ENCODE assay signal across 8 cellular contexts in the genomic region with DNA sequence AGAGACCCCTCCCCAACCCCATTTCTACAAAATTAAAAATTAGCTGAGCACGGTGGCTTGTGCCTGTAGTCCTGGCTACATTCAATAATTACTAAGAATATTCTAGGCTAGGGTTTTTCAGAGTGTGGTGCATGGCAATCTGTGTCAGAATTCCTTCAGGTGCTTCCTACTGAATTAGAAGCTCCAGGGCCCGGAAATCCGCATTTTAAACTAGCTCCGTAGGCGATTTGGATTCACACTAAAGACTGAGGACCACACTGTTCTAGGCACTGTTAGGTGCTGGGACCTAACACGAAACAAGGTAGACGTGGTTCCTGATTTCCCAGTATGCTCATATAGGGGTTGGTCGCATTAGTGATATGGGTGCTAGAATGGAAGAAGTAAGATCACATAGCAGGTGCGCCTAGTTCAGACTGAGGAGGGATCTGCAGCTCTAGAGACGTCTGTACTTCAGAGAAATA. TPM values are rescaled to one million over a fixed set of nuclear protein-coding genes. Genes with fewer than 3 reads are reported as not detected.
DNase-seq lines count a peak whose midpoint lies in the region; ATAC-seq and TF ChIP-seq lines count a peak whose summit lies in the region.

No MANE protein-coding gene starts in this region.

- peaks cover 33% of the 10 kb centered on the region for H3K36me3 ChIP-seq in HUES48 (ENCODE audit: control insufficient read depth, insufficient read depth, low read length)

- intact Hi-C loops in natural killer cell (cut with micrococcal nuclease): loop anchor here (1.0 kb wide), 4 partner anchors 23 to 73 kb away; a partner anchor contains a TSS

- H3K4me3 ChIP-seq in HUES48 (ENCODE audit: low read depth, low read length) (peak overlapping the region; percentile 72), choroid plexus epithelial cell (ENCODE audit: low read depth, low read length) (peak overlapping the region; percentile 65)

- 0 out of 2 replicates have a peak, but pooled peaks cover 5% of the 10 kb centered on the region for H3K4me1 ChIP-seq in HUES48 (ENCODE audit: control insufficient read depth, insufficient read depth, low read length)

- H3K9me3 ChIP-seq in HUES48 (ENCODE audit: control insufficient read depth, insufficient read depth, low read length): no peaks in the 10 kb centered on the region

- H3K27me3 ChIP-seq in HUES48 (ENCODE audit: control insufficient read depth, insufficient read depth, low read length): no peaks in the 10 kb centered on the region

- H3K27me3 Mint-ChIP-seq in natural killer cell (ENCODE audit: low read depth in 2 of 2): no peaks in the 10 kb centered on the region

- peak overlapping the region; percentile 49 for H3K27ac ChIP-seq in HUES48 (ENCODE audit: low read depth, low read length)

- H3K4me3 Mint-ChIP-seq in natural killer cell: peak overlapping the region; percentile 90

- H3K4me1 Mint-ChIP-seq in natural killer cell: peaks cover 20 to 27% of the 10 kb centered on the region in 2 donors

- peak overlapping the region; percentile 47 for H3K9ac ChIP-seq in HUES48 (ENCODE audit: low read depth, low read length)

- peak overlapping the region; percentile 92 to 98 for H3K27ac Mint-ChIP-seq in natural killer cell

- no peaks in the 10 kb centered on the region for H3K36me3 Mint-ChIP-seq in natural killer cell

- no peaks in the 10 kb centered on the region for H3K9me3 Mint-ChIP-seq in natural killer cell

- peak in 2 of 3 donors; percentile 18 to 38 for ATAC-seq in natural killer cell

- TF ChIP-seq CTCF in choroid plexus epithelial cell (conservative IDR thresholded peaks at IDR 0.05; ENCODE audit: low read depth, low read length): no peak
- no peak for TF ChIP-seq CTCF in natural killer cell (IDR thresholded peaks at IDR 0.05)
- no peak for TF ChIP-seq CTCF in GM10266 (IDR thresholded peaks at IDR 0.05; ENCODE audit: control insufficient read depth, insufficient read depth, low read depth, missing control alignments)

- DNase-seq in SKM-1 (lab: John Stamatoyannopoulos, UW; ENCODE audit: unreplicated experiment) (peak; percentile 32), SKM-1 treated with dmso at 0.1 percent for 144 hours (lab: John Stamatoyannopoulos, UW; ENCODE audit: unreplicated experiment) (no peak), choroid plexus epithelial cell (ENCODE audit: low read depth) (no peak), natural killer cell (no peak), 8988T (no peak), GM10266 (ENCODE audit: extremely low spot score) (no peak), SK-N-DZ (ENCODE audit: low spot score) (no peak)

RNA-seq across cellular contexts. Expression of a gene that starts 0.6 kb away (rescaled TPM):
- 10 to 100 TPM; 67.6 to 84.0 (median 83.4) TPM for total RNA-seq in natural killer cell
- polyA plus RNA-seq in SK-N-DZ (2014; cell fraction: cytosol; rRNA removed): 41.2 and 56.3 TPM in 2 replicates
- 137 and 156 TPM in 2 replicates for polyA plus RNA-seq in SK-N-DZ (2014; cell fraction: nucleus; rRNA removed)

RNA-seq across cellular contexts. Expression of a gene that starts 12.7 kb away (rescaled TPM):
- 1 to 10 TPM in 2 of 3 donors, under 1 TPM in 1; 0.93 to 3.4 (median 1.9) TPM for total RNA-seq in natural killer cell
- 24.6 and 37.6 TPM in 2 replicates for polyA plus RNA-seq in SK-N-DZ (2014; cell fraction: cytosol; rRNA removed)
- 154 and 165 TPM in 2 replicates for polyA plus RNA-seq in SK-N-DZ (2014; cell fraction: nucleus; rRNA removed)

RNA-seq across cellular contexts. Expression of a gene that starts 23.4 kb away (rescaled TPM):
- 100 to 1,000 TPM in 2 of 3 donors, 10 to 100 TPM in 1; 98.1 to 110 (median 108) TPM for total RNA-seq in natural killer cell
- 20.2 and 22.8 TPM in 2 replicates for polyA plus RNA-seq in SK-N-DZ (2014; cell fraction: cytosol; rRNA removed)
- 24.4 and 47.4 TPM in 2 replicates for polyA plus RNA-seq in SK-N-DZ (2014; cell fraction: nucleus; rRNA removed)

RNA-seq across cellular contexts. Expression of a gene that starts 23.6 kb away (rescaled TPM):
- 100 to 1,000 TPM; 100 to 148 (median 117) TPM for total RNA-seq in natural killer cell
- 33.0 and 50.4 TPM in 2 replicates for polyA plus RNA-seq in SK-N-DZ (2014; cell fraction: cytosol; rRNA removed)
- polyA plus RNA-seq in SK-N-DZ (2014; cell fraction: nucleus; rRNA removed): 383 and 403 TPM in 2 replicates

RNA-seq across cellular contexts. Expression of a gene that starts 27.9 kb away (rescaled TPM):
- 10 to 100 TPM; 77.0 to 81.9 (median 79.0) TPM for total RNA-seq in natural killer cell
- 70.9 and 75.3 TPM in 2 replicates for polyA plus RNA-seq in SK-N-DZ (2014; cell fraction: cytosol; rRNA removed)
- 59.0 and 78.6 TPM in 2 replicates for polyA plus RNA-seq in SK-N-DZ (2014; cell fraction: nucleus; rRNA removed)
